Comparison of ENCODE assay signal across 30 cellular contexts in genomic region chr19:17909017-17909732, GRCh38. TPM values are rescaled to one million over a fixed set of nuclear protein-coding genes. Genes with fewer than 3 reads are reported as not detected.
DNase-seq lines count a peak whose midpoint lies in the region; ATAC-seq, FAIRE-seq and TF ChIP-seq lines count a peak whose summit lies in the region.
"Had no signal": no experiment of that assay in that cellular context is flagged by ENCODE, and none has a peak within 500 bp of the region (broad histone marks: within the 10 kb centered on the region; RNA-seq: fewer than 3 reads in every experiment).

No MANE protein-coding gene starts in this region.

- peak; percentile 62; the same call in 1 of the 2 replicates for TF ChIP-seq EP300 in Ishikawa (IDR thresholded peaks at IDR 0.05; ENCODE audit: borderline replicate concordance)

- peak; percentile 86 to 95 (median 94) for ATAC-seq in pancreas
- ATAC-seq in GM18498 (IDR thresholded peaks at IDR 0.05; ENCODE audit: unreplicated experiment), result no peak
- ATAC-seq: activated T-cell treated with anti-CD3 and anti-CD28 coated beads, Interleukin-2, amount 50 U/mL, for 4 hours; heart right ventricle; left colon; psoas muscle; stimulated activated naive CD8-positive, alpha-beta T cell treated with anti-CD3 and anti-CD28 coated beads, Interleukin-15, Interleukin-2, amounts not matched to agents 100 U/mL and 50 U/mL, for 24 hours had no signal

- H3K36me3 ChIP-seq in pancreas, result no peaks in the 10 kb centered on the region
- H3K36me3 ChIP-seq: BLaER1 treated with 17β-estradiol and CSF1 and Interleukin-3, amounts not matched to agents 10 nM and 100 nM; heart right ventricle; neutrophil had no signal

- FAIRE-seq in pancreas (lab: Jason Lieb, UNC), result no peak
- FAIRE-seq: urothelium cell line had no signal

- no peak; the same call in 1 of the 2 replicates for TF ChIP-seq RAD21 in Ishikawa (IDR thresholded peaks at IDR 0.05; ENCODE audit: low read depth)

- 27 to 33% methylated on average over 7 of the region's 7 CpGs for WGBS in pancreas, 2 donors

- H3K4me1 ChIP-seq in pancreas, result peaks cover 0 to 6% (median 0%) of the 10 kb centered on the region in 3 donors
- H3K4me1 ChIP-seq: heart right ventricle, psoas muscle, testis had no signal

- DNase-seq in brain pericyte (ENCODE audit: low read depth, low spot score), result peak; percentile 57
- DNase-seq in fibroblast of peridontal ligament (ENCODE audit: extremely low read depth), result peak; percentile 37
- peak in 5 of 6 donors; percentile 54 to 79 (median 59) for DNase-seq in pancreas
- no peak for DNase-seq in GM03348 (ENCODE audit: low spot score)
- no peak for DNase-seq in GM20000 (ENCODE audit: low spot score)
- DNase-seq: activated CD4-positive, alpha-beta T cell treated with anti-CD3 and anti-CD28 coated beads for 48 hours; activated gamma-delta T cell treated with Interleukin-2 at 50 U/mL for 16 hours; activated T-cell treated with anti-CD3 and anti-CD28 coated beads, Interleukin-2, amount 50 U/mL, for 4 hours; Calu3; DMS79 treated with DMSO at 0.1 percent for 48 hours; foreskin melanocyte; GOT3; heart right ventricle; left colon; NCI-H1105 treated with DMSO at 0.1 percent for 48 hours; NCI-H2081; NCI-H446; NCI-H82; psoas muscle; stimulated activated naive CD8-positive, alpha-beta T cell treated with anti-CD3 and anti-CD28 coated beads, Interleukin-15, Interleukin-2, amounts not matched to agents 100 U/mL and 50 U/mL, for 24 hours; testis had no signal

- H3K9me3 ChIP-seq in pancreas, result no peaks in the 10 kb centered on the region
- H3K9me3 ChIP-seq: testis had no signal

- intact Hi-C loops in pancreas (cut with DNase I), result no loop called here

- no peak overlapping the region for H3K4me3 ChIP-seq in pancreas
- H3K4me3 ChIP-seq: BLaER1 treated with 17β-estradiol and CSF1 and Interleukin-3, amounts not matched to agents 10 nM and 100 nM; heart right ventricle; psoas muscle; testis had no signal

- TF ChIP-seq CTCF in pancreas (IDR thresholded peaks at IDR 0.05), result no peak
- no peak for TF ChIP-seq CTCF in GM20000 (IDR thresholded peaks at IDR 0.05; ENCODE audit: extremely low read depth, missing control alignments)

- peak overlapping the region in 3 of 4 donors; percentile 22 to 73 (median 69) for H3K27ac ChIP-seq in pancreas
- H3K27ac ChIP-seq: BLaER1 treated with 17β-estradiol and CSF1 and Interleukin-3, amounts not matched to agents 10 nM and 100 nM; epithelial cell of prostate; heart right ventricle; neutrophil; psoas muscle; testis; VCaP had no signal

- H3K27me3 ChIP-seq in pancreas, result no peaks in the 10 kb centered on the region
- H3K27me3 ChIP-seq: BLaER1 treated with 17β-estradiol and CSF1 and Interleukin-3, amounts not matched to agents 10 nM and 100 nM; testis had no signal

TF ChIP-seq in Ishikawa, 13 proteins besides CTCF, POLR2A, EP300 and RAD21:
- TF ChIP-seq CREB1 (IDR thresholded peaks at IDR 0.05; ENCODE audit: low read depth) (no peak), EGR1 (IDR thresholded peaks at IDR 0.05) (no peak), TAF1 (IDR thresholded peaks at IDR 0.05; ENCODE audit: low read depth) (no peak), ZBTB7A (IDR thresholded peaks at IDR 0.05; ENCODE audit: low read depth) (no peak), NFIC (IDR thresholded peaks at IDR 0.05) (peak; percentile 74), TCF12 (IDR thresholded peaks at IDR 0.05; ENCODE audit: low read depth) (peak; percentile 72), YY1 (IDR thresholded peaks at IDR 0.05; ENCODE audit: low read depth) (no peak), FOXM1 (IDR thresholded peaks at IDR 0.05; ENCODE audit: borderline replicate concordance, low read depth) (no peak), CEBPB (IDR thresholded peaks at IDR 0.05) (no peak), TEAD4 (IDR thresholded peaks at IDR 0.05) (peak; percentile 69; the same call in 1 of the 2 replicates)
- TF ChIP-seq, protein P1, sequence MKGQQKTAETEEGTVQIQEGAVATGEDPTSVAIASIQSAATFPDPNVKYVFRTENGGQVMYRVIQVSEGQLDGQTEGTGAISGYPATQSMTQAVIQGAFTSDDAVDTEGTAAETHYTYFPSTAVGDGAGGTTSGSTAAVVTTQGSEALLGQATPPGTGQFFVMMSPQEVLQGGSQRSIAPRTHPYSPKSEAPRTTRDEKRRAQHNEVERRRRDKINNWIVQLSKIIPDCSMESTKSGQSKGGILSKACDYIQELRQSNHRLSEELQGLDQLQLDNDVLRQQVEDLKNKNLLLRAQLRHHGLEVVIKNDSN (IDR thresholded peaks at IDR 0.05), result no peak
- TF ChIP-seq, protein P2, sequence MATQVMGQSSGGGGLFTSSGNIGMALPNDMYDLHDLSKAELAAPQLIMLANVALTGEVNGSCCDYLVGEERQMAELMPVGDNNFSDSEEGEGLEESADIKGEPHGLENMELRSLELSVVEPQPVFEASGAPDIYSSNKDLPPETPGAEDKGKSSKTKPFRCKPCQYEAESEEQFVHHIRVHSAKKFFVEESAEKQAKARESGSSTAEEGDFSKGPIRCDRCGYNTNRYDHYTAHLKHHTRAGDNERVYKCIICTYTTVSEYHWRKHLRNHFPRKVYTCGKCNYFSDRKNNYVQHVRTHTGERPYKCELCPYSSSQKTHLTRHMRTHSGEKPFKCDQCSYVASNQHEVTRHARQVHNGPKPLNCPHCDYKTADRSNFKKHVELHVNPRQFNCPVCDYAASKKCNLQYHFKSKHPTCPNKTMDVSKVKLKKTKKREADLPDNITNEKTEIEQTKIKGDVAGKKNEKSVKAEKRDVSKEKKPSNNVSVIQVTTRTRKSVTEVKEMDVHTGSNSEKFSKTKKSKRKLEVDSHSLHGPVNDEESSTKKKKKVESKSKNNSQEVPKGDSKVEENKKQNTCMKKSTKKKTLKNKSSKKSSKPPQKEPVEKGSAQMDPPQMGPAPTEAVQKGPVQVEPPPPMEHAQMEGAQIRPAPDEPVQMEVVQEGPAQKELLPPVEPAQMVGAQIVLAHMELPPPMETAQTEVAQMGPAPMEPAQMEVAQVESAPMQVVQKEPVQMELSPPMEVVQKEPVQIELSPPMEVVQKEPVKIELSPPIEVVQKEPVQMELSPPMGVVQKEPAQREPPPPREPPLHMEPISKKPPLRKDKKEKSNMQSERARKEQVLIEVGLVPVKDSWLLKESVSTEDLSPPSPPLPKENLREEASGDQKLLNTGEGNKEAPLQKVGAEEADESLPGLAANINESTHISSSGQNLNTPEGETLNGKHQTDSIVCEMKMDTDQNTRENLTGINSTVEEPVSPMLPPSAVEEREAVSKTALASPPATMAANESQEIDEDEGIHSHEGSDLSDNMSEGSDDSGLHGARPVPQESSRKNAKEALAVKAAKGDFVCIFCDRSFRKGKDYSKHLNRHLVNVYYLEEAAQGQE (IDR thresholded peaks at IDR 0.05; ENCODE audit: low read depth), result no peak
- TF ChIP-seq, protein P3, sequence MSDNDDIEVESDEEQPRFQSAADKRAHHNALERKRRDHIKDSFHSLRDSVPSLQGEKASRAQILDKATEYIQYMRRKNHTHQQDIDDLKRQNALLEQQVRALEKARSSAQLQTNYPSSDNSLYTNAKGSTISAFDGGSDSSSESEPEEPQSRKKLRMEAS (IDR thresholded peaks at IDR 0.05), result 0 out of 2 replicates have a peak, but pooled peaks have one; percentile 25

RNA-seq across cellular contexts. Expression of gene CCDC124, which starts 23.6 kb away (rescaled TPM):
- 10 to 100 TPM; 15.0 to 35.5 (median 28.9) TPM for total RNA-seq in pancreas
- polyA plus RNA-seq in pancreas, result 10 to 100 TPM; 62.0 to 71.8 TPM

RNA-seq across cellular contexts. Expression of gene SLC5A5, which starts 37.4 kb away (rescaled TPM):
- under 1 TPM in 1 of 6 donors, not detected in 5; 0.16 TPM for total RNA-seq in pancreas
- under 1 TPM in 1 of 2 donors, not detected in 1; 0.02 TPM for polyA plus RNA-seq in pancreas
- total RNA-seq: Calu3, left colon, myocyte, psoas muscle had no signal
- polyA plus RNA-seq: heart right ventricle, psoas muscle had no signal

RNA-seq across cellular contexts. Expression of gene RPL18A, which starts 49.5 kb away (rescaled TPM):
- 1,000 to 10,000 TPM; 1,116 to 2,379 (median 1,559) TPM for total RNA-seq in pancreas
- polyA plus RNA-seq in pancreas, result 1,000 to 10,000 TPM; 1,339 to 1,436 TPM

RNA-seq across cellular contexts. Expression of gene KCNN1, which starts 57.7 kb away (rescaled TPM):
- under 1 TPM in 1 of 6 donors, not detected in 5; 0.19 TPM for total RNA-seq in pancreas
- polyA plus RNA-seq in pancreas, result under 1 TPM; 0.08 to 0.33 TPM
- total RNA-seq: Calu3; myocyte; psoas muscle; T-helper 2 cell treated with Interferon-gamma antibody and Interleukin-4, amounts not matched to agents 100 ng/mL and 5 ng/mL, for 36 hours had no signal
- polyA plus RNA-seq: heart right ventricle had no signal

Comparison
In these comparisons a context has a peak if more than half of its experiments do, and no peak if none do; other contexts are left out.
1. DNase-seq: peak in brain pericyte (single experiment), fibroblast of peridontal ligament (single experiment) and pancreas (5 of 6); none in GM03348 (single experiment) and GM20000 (single experiment).